In genomic region chr2:10188729-10189305, GRCh38 we compare ENCODE assay signal across 22 cellular contexts.
"Had no signal": no experiment of that assay in that cellular context is flagged by ENCODE, and none has a peak within 500 bp of the region (broad histone marks: within the 10 kb centered on the region; RNA-seq: fewer than 3 reads in every experiment).

No MANE protein-coding gene starts in this region.

- H3K4me3 Mint-ChIP-seq: endodermal cell; natural killer cell; neural progenitor cell; stimulated activated naive CD8-positive, alpha-beta T cell treated with anti-CD3 and anti-CD28 coated beads, Interleukin-15, amount 100 ng/mL, for 72 hours; type B pancreatic cell had no signal

- H3K36me3 ChIP-seq: gastrocnemius medialis, lower lobe of right lung, neural progenitor cell, sigmoid colon, tibial artery had no signal

- H3K4me2 ChIP-seq: neural progenitor cell had no signal

- H3K27ac ChIP-seq: dorsolateral prefrontal cortex, epithelial cell of prostate, gastrocnemius medialis, lower lobe of right lung, neural progenitor cell, psoas muscle, sigmoid colon, tibial artery had no signal

- H3K4me1 ChIP-seq: gastrocnemius medialis, neural progenitor cell, psoas muscle, sigmoid colon, tibial artery had no signal

- H3K27me3 Mint-ChIP-seq: stimulated activated naive CD8-positive, alpha-beta T cell treated with anti-CD3 and anti-CD28 coated beads, Interleukin-15, amount 100 ng/mL, for 72 hours; type B pancreatic cell had no signal

- H3K9me3 Mint-ChIP-seq: endodermal cell, type B pancreatic cell had no signal

- H3K4me3 ChIP-seq: dorsolateral prefrontal cortex, gastrocnemius medialis, lower lobe of right lung, neural progenitor cell, psoas muscle, sigmoid colon, tibial artery had no signal

- H3K9ac ChIP-seq: neural progenitor cell had no signal

- FAIRE-seq: colon, keratinocyte had no signal

- H3K36me3 Mint-ChIP-seq: natural killer cell, type B pancreatic cell had no signal

- H3K4me1 Mint-ChIP-seq: endodermal cell had no signal

- H3K9me3 ChIP-seq: gastrocnemius medialis, lower lobe of right lung, psoas muscle, sigmoid colon, tibial artery had no signal

- ATAC-seq: esophagus mucosa; gastrocnemius medialis; left ventricle myocardium superior; lower lobe of right lung; psoas muscle; right cardiac atrium; stimulated activated naive CD8-positive, alpha-beta T cell treated with anti-CD3 and anti-CD28 coated beads, Interleukin-15, amount 100 ng/mL, for 72 hours had no signal

- H3K27ac Mint-ChIP-seq: endodermal cell, neural progenitor cell, type B pancreatic cell had no signal

- H2AFZ ChIP-seq: neural progenitor cell had no signal

- DNase-seq: cerebellar nuclear complex; effector CD8-positive, alpha-beta T cell; gastrocnemius medialis; head of caudate nucleus; left ventricle myocardium superior; lower lobe of right lung; natural killer cell; psoas muscle; right cardiac atrium; sigmoid colon; stimulated activated CD4-positive, alpha-beta T cell treated with anti-CD3 and anti-CD28 coated beads, Interleukin-4, amount 100 ng/mL, for 4 hours; stimulated activated naive CD4-positive, alpha-beta T cell; stimulated activated naive CD8-positive, alpha-beta T cell treated with anti-CD3 and anti-CD28 coated beads, Interleukin-15, amount 100 ng/mL, for 72 hours; tibial artery had no signal

- H3K27me3 ChIP-seq: gastrocnemius medialis, neural progenitor cell, sigmoid colon, tibial artery had no signal
